In genomic region chr4:6241062-6241845, GRCh38 we compare ENCODE assay signal across 27 cellular contexts. TPM values are rescaled to one million over a fixed set of nuclear protein-coding genes. Genes with fewer than 3 reads are reported as not detected.
"Had no signal": no experiment of that assay in that cellular context is flagged by ENCODE, and none has a peak within 500 bp of the region (broad histone marks: within the 10 kb centered on the region; RNA-seq: fewer than 3 reads in every experiment).

No MANE protein-coding gene starts in this region.

- ATAC-seq: foreskin keratinocyte; gastroesophageal sphincter; heart right ventricle; natural killer cell; pancreas; right lobe of liver; stimulated activated effector memory CD8-positive, alpha-beta T cell treated with anti-CD3 and anti-CD28 coated beads, Interleukin-12 subunit alpha, Interleukin-12 subunit beta, amount 100 ng/mL, for 72 hours; stimulated activated naive CD8-positive, alpha-beta T cell treated with anti-CD3 and anti-CD28 coated beads, Interleukin-15, Interleukin-2, amounts not matched to agents 100 U/mL and 50 U/mL, for 24 hours had no signal

- H3K27ac ChIP-seq: colonic mucosa, esophagus muscularis mucosa, foreskin keratinocyte, gastroesophageal sphincter, heart right ventricle, left ventricle myocardium inferior, neutrophil, pancreas, right lobe of liver, testis, tibial artery had no signal

- H3K36me3 ChIP-seq: colonic mucosa, esophagus muscularis mucosa, gastroesophageal sphincter, heart right ventricle, left ventricle myocardium inferior, neutrophil, pancreas, right lobe of liver, tibial artery had no signal

- FAIRE-seq: endothelial cell of umbilical vein, islet of Langerhans, pancreas, urothelium cell line had no signal

- DNase-seq: colonic mucosa; effector CD8-positive, alpha-beta T cell; foreskin keratinocyte; heart right ventricle; hippocampal formation; kidney glomerular epithelial cell; left ventricle myocardium inferior; natural killer cell; stimulated activated CD4-positive, alpha-beta T cell treated with anti-CD3 and anti-CD28 coated beads, Interleukin-2, amount 100 ng/mL, for 24 hours; stimulated activated CD4-positive, alpha-beta T cell treated with anti-CD3 and anti-CD28 coated beads, Interleukin-4, amount 100 ng/mL, for 24 hours; stimulated activated naive CD8-positive, alpha-beta T cell treated with anti-CD3 and anti-CD28 coated beads, Interleukin-15, Interleukin-2, amounts not matched to agents 100 U/mL and 50 U/mL, for 24 hours; substantia nigra; testis had no signal

- H3K9me3 ChIP-seq: colonic mucosa, pancreas, right lobe of liver, testis had no signal

- H3K4me3 ChIP-seq: colonic mucosa, esophagus muscularis mucosa, gastroesophageal sphincter, heart right ventricle, left ventricle myocardium inferior, lung, pancreas, right lobe of liver, smooth muscle cell, testis, tibial artery had no signal

- H3K4me1 ChIP-seq: colonic mucosa, foreskin keratinocyte, pancreas, right lobe of liver had no signal

RNA-seq across cellular contexts. Expression of gene JAKMIP1, which starts 40.9 kb away (rescaled TPM):
- total RNA-seq: endothelial cell of umbilical vein, epithelial cell of proximal tubule, fibroblast of lung, foreskin keratinocyte, left ventricle myocardium inferior, smooth muscle cell had no signal
- polyA plus RNA-seq: endothelial cell of umbilical vein, fibroblast of lung, foreskin keratinocyte had no signal
